ENCODE assay signal across 1 cellular context in genomic region chr2:106095478-106096392, GRCh38.
TF ChIP-seq lines count a peak whose summit lies in the region.

No MANE protein-coding gene starts in this region.

TF ChIP-seq in GM23338, 12 proteins besides CTCF, POLR2A, EP300 and RAD21 (continued from another document):
- TF ChIP-seq ZNF462 (CRISPR knock-in tag; IDR thresholded peaks at IDR 0.05) = no peak
- TF ChIP-seq ETS1 (IDR thresholded peaks at IDR 0.05) = no peak
- no peak for TF ChIP-seq STAT1 (IDR thresholded peaks at IDR 0.05; ENCODE audit: unreplicated experiment)
- TF ChIP-seq NANOG (IDR thresholded peaks at IDR 0.05; ENCODE audit: borderline replicate concordance) = no peak
- TF ChIP-seq JUNB (IDR thresholded peaks at IDR 0.05; ENCODE audit: unreplicated experiment) = no peak
- TF ChIP-seq ZNF331 (CRISPR knock-in tag; IDR thresholded peaks at IDR 0.05; ENCODE audit: low read depth) = no peak
- TF ChIP-seq POLR2AphosphoS5 (IDR thresholded peaks at IDR 0.05; ENCODE audit: low read depth) = no peak
